19 cellular contexts compared by ENCODE assay signal in the genomic region with DNA sequence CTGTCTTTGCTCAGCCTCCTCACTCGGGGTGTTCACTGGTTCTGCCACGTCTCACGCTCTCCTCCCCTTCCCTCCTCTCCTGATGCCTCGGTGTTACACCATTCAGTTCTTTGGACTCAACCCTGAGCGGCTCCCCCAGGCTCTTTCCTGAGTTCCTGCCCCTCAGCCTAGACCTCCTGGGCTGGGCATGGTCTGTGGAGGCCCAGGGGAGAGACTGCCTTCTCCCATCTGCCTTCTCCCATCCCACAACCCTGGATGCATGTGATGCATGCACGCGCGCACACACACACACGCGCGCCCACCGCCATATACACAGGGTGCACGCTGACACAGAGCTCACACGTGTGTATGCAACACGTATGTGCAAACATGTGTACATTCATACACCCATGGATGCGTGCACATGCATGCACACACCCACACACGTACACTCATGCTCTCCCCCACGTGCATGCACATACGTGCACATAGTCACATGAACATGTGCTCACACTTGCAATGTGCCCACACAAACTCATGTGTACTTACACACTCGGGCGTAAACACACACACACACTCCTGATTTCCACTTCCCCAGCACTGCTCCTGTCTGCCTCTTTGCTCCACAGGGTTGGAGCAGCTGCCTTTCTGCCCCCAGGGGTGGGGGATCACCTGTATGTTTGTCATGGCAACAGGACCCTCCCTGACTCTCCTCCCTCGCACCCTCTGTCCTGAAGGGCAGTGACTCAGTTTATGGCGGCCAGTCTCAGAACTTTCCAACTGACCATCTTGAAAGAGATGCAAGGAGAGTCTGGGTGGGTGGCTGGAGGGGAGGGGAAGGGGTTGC. TPM values are rescaled to one million over a fixed set of nuclear protein-coding genes. Genes with fewer than 3 reads are reported as not detected.
"Had no signal": no experiment of that assay in that cellular context is flagged by ENCODE, and none has a peak within 500 bp of the region (broad histone marks: within the 10 kb centered on the region; RNA-seq: fewer than 3 reads in every experiment).

No MANE protein-coding gene starts in this region.

- H3K4me1 Mint-ChIP-seq: activated B cell treated with CpG ODN at 0.5 μM for 24 hours; activated naive CD4-positive, alpha-beta T cell treated with anti-CD3 and anti-CD28 coated beads, Interleukin-2, amount 50 U/mL, for 24 hours; immature natural killer cell had no signal

- H3K36me3 Mint-ChIP-seq: activated naive CD4-positive, alpha-beta T cell treated with anti-CD3 and anti-CD28 coated beads, Interleukin-2, amount 50 U/mL, for 24 hours had no signal

- H3K9me3 Mint-ChIP-seq: activated B cell treated with CpG ODN at 0.5 μM for 24 hours; activated CD8-positive, alpha-beta T cell treated with anti-CD3 and anti-CD28 coated beads for 36 hours; activated naive CD4-positive, alpha-beta T cell treated with anti-CD3 and anti-CD28 coated beads, Interleukin-2, amount 50 U/mL, for 24 hours; activated T-cell treated with anti-CD3 and anti-CD28 coated beads, Interleukin-2, amount 50 U/mL, for 4 hours had no signal

- H3K9me3 ChIP-seq: adrenal gland had no signal

- H3K27ac Mint-ChIP-seq: activated B cell treated with CpG ODN at 0.5 μM for 24 hours; activated CD8-positive, alpha-beta T cell treated with anti-CD3 and anti-CD28 coated beads for 36 hours; activated naive CD4-positive, alpha-beta T cell treated with anti-CD3 and anti-CD28 coated beads, Interleukin-2, amount 50 U/mL, for 24 hours; immature natural killer cell had no signal

- H3K4me1 ChIP-seq: adrenal gland had no signal

- H3K27ac ChIP-seq: adrenal gland had no signal

- ATAC-seq: activated CD8-positive, alpha-beta T cell treated with anti-CD3 and anti-CD28 coated beads for 36 hours; activated T-cell treated with anti-CD3 and anti-CD28 coated beads, Interleukin-2, amount 50 U/mL, for 4 hours; left cardiac atrium had no signal

- H3K27me3 ChIP-seq: adrenal gland had no signal

- DNase-seq: activated B cell treated with CpG ODN at 0.5 μM for 24 hours; activated CD4-positive, alpha-beta T cell treated with anti-CD3 and anti-CD28 coated beads for 48 hours; activated CD8-positive, alpha-beta T cell treated with anti-CD3 and anti-CD28 coated beads for 36 hours; activated effector memory CD4-positive, alpha-beta T cell treated with Interleukin-2 at 50 U/mL for 16 hours; activated T-cell treated with anti-CD3 and anti-CD28 coated beads, Interleukin-2, amount 50 U/mL, for 4 hours; adrenal gland; caudate nucleus; foreskin fibroblast; immature natural killer cell; left cardiac atrium; naive B cell; nucleus accumbens; stimulated activated CD4-positive, alpha-beta T cell treated with anti-CD3 and anti-CD28 coated beads, Interleukin-15, amount 100 ng/mL, for 24 hours; stimulated activated CD4-positive, alpha-beta T cell treated with anti-CD3 and anti-CD28 coated beads, Interleukin-4, amount 100 ng/mL, for 1 hour; stimulated activated naive CD4-positive, alpha-beta T cell treated with Interleukin-2 at 50 U/mL for 16 hours had no signal

- H3K36me3 ChIP-seq: adrenal gland had no signal

- H3K4me3 ChIP-seq: adrenal gland, lung, skin epidermis had no signal

- H3K4me3 Mint-ChIP-seq: activated B cell treated with CpG ODN at 0.5 μM for 24 hours; activated CD8-positive, alpha-beta T cell treated with anti-CD3 and anti-CD28 coated beads for 36 hours; activated naive CD4-positive, alpha-beta T cell treated with anti-CD3 and anti-CD28 coated beads, Interleukin-2, amount 50 U/mL, for 24 hours; activated T-cell treated with anti-CD3 and anti-CD28 coated beads, Interleukin-2, amount 50 U/mL, for 4 hours; immature natural killer cell had no signal

RNA-seq across cellular contexts. Expression of a gene that starts 59.0 kb away (rescaled TPM):
- total RNA-seq: T-helper 2 cell treated with Interferon-gamma antibody and Interleukin-4, amounts not matched to agents 100 ng/mL and 5 ng/mL, for 36 hours had no signal
- polyA plus RNA-seq: immature natural killer cell had no signal
